11 cellular contexts compared by ENCODE assay signal in the genomic region with DNA sequence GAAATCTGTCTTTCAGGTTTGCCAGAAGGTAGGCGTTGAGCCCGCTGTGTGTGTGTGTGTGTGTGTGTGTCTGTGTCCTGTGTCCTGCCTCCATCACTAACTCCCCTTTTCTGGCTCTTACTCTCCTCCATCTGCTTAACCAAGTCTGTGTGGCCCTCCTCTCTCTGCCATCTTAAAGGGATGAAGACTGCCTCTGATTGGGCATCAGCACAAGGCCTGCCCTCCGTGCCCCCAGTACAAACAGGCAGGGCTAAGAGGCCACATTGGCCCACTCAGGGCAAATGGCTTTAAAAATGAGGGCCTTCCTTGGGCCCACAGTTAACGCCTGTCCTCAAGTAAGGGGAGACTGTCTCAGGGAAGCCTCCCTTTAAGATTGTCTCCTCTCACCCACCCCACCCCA.
"Had no signal": no experiment of that assay in that cellular context is flagged by ENCODE, and none has a peak within 500 bp of the region (broad histone marks: within the 10 kb centered on the region; RNA-seq: fewer than 3 reads in every experiment).

No MANE protein-coding gene starts in this region.

- H3K4me1 ChIP-seq: colonic mucosa, prostate gland had no signal

- H3K4me3 ChIP-seq: colonic mucosa, prostate gland, right atrium auricular region had no signal

- H3K27ac ChIP-seq: colonic mucosa, prostate gland, right atrium auricular region had no signal

- H3K9me3 Mint-ChIP-seq: activated CD4-positive, alpha-beta memory T cell treated with anti-CD3 and anti-CD28 coated beads for 36 hours; activated naive CD8-positive, alpha-beta T cell treated with anti-CD3 and anti-CD28 coated beads for 36 hours; nephron; stimulated activated naive CD8-positive, alpha-beta T cell treated with anti-CD3 and anti-CD28 coated beads, Interleukin-15, Interleukin-2, amounts not matched to agents 100 ng/mL and 50 ng/mL, for 24 hours; type B pancreatic cell had no signal

- DNase-seq: amniotic stem cell, colonic mucosa, mammary epithelial cell, midbrain had no signal

- H3K4me3 Mint-ChIP-seq: activated CD4-positive, alpha-beta memory T cell treated with anti-CD3 and anti-CD28 coated beads for 36 hours; activated naive CD8-positive, alpha-beta T cell treated with anti-CD3 and anti-CD28 coated beads for 36 hours; nephron; stimulated activated naive CD8-positive, alpha-beta T cell treated with anti-CD3 and anti-CD28 coated beads, Interleukin-15, Interleukin-2, amounts not matched to agents 100 ng/mL and 50 ng/mL, for 24 hours; type B pancreatic cell had no signal

- H3K9me3 ChIP-seq: colonic mucosa, prostate gland, right atrium auricular region had no signal

- H3K27me3 Mint-ChIP-seq: activated CD4-positive, alpha-beta memory T cell treated with anti-CD3 and anti-CD28 coated beads for 36 hours; activated naive CD8-positive, alpha-beta T cell treated with anti-CD3 and anti-CD28 coated beads for 36 hours; stimulated activated naive CD8-positive, alpha-beta T cell treated with anti-CD3 and anti-CD28 coated beads, Interleukin-15, Interleukin-2, amounts not matched to agents 100 ng/mL and 50 ng/mL, for 24 hours; type B pancreatic cell had no signal

- H3K4me1 Mint-ChIP-seq: activated naive CD8-positive, alpha-beta T cell treated with anti-CD3 and anti-CD28 coated beads for 36 hours had no signal

- H3K27ac Mint-ChIP-seq: activated CD4-positive, alpha-beta memory T cell treated with anti-CD3 and anti-CD28 coated beads for 36 hours; nephron; stimulated activated naive CD8-positive, alpha-beta T cell treated with anti-CD3 and anti-CD28 coated beads, Interleukin-15, Interleukin-2, amounts not matched to agents 100 ng/mL and 50 ng/mL, for 24 hours; type B pancreatic cell had no signal

- H3K27me3 ChIP-seq: colonic mucosa, right atrium auricular region had no signal
